Comparison of ENCODE assay signal across 17 cellular contexts in genomic region chr4:15776871-15777648, GRCh38. TPM values are rescaled to one million over a fixed set of nuclear protein-coding genes. Genes with fewer than 3 reads are reported as not detected.
A peak's percentile ranks its signal among the peaks of the same experiment; 100 is the strongest.
DNase-seq lines count a peak whose midpoint lies in the region; ATAC-seq and TF ChIP-seq lines count a peak whose summit lies in the region.
"Had no signal": no experiment of that assay in that cellular context is flagged by ENCODE, and none has a peak within 500 bp of the region (broad histone marks: within the 10 kb centered on the region; RNA-seq: fewer than 3 reads in every experiment).

No MANE protein-coding gene starts in this region.

- no peaks in the 10 kb centered on the region for H3K9me3 ChIP-seq in Karpas-422 (ENCODE audit: low read length)
- H3K9me3 ChIP-seq: upper lobe of left lung had no signal

- TF ChIP-seq CTCF in brain (conservative IDR thresholded peaks at IDR 0.05) = no peak
- TF ChIP-seq CTCF in type B pancreatic cell (conservative IDR thresholded peaks at IDR 0.05) = no peak

- peaks cover 53% of the 10 kb centered on the region for H3K36me3 Mint-ChIP-seq in activated naive CD8-positive, alpha-beta T cell treated with anti-CD3 and anti-CD28 coated beads, Interleukin-2, amount 10 ng/mL, durations not matched to agents 7 days and 5 days
- H3K36me3 Mint-ChIP-seq in activated naive CD8-positive, alpha-beta T cell treated with anti-CD3 and anti-CD28 coated beads, Interleukin-2, amount 50 U/mL, for 24 hours (ENCODE audit: low read depth) = peaks cover 19% of the 10 kb centered on the region
- H3K36me3 Mint-ChIP-seq in brain = no peaks in the 10 kb centered on the region
- no peaks in the 10 kb centered on the region for H3K36me3 Mint-ChIP-seq in type B pancreatic cell

- H3K4me2 ChIP-seq in Karpas-422 (ENCODE audit: low read depth, low read length, poor library complexity, severe bottlenecking) = peak overlapping the region; percentile 80

- H3K4me3 ChIP-seq in Karpas-422 (ENCODE audit: low read length) = peak overlapping the region; percentile 63; the same call in 1 of the 2 replicates

- POLR2A ChIA-PET in activated naive CD8-positive, alpha-beta T cell treated with anti-CD3 and anti-CD28 coated beads, Interleukin-2, amount 10 ng/mL, durations not matched to agents 7 days and 5 days (lab: Charles Lee) = interaction anchor here (0.7 to 4.4 kb wide), 3 partner anchors 11 to 20 kb away, joined by 3 to 52 read pairs (median 11); no protein-coding TSS in a partner anchor

- H3K9me2 ChIP-seq in Karpas-422 (replicated peaks; ENCODE audit: insufficient read depth, low read length) = no peaks in the 10 kb centered on the region

- ATAC-seq in activated naive CD8-positive, alpha-beta T cell treated with anti-CD3 and anti-CD28 coated beads, Interleukin-2, amount 10 ng/mL, durations not matched to agents 7 days and 5 days (ENCODE audit: low read depth) = no peak
- ATAC-seq in activated naive CD8-positive, alpha-beta T cell treated with anti-CD3 and anti-CD28 coated beads, Interleukin-2, amount 50 U/mL, for 24 hours = no peak

- H3K4me3 Mint-ChIP-seq in activated naive CD8-positive, alpha-beta T cell treated with anti-CD3 and anti-CD28 coated beads, Interleukin-2, amount 10 ng/mL, durations not matched to agents 7 days and 5 days = peak overlapping the region; percentile 92
- no peak overlapping the region for H3K4me3 Mint-ChIP-seq in activated naive CD8-positive, alpha-beta T cell treated with anti-CD3 and anti-CD28 coated beads, Interleukin-2, amount 50 U/mL, for 24 hours
- H3K4me3 Mint-ChIP-seq in brain (peak overlapping the region in 3 of 5 experiments; percentile 79 to 87 (median 81)), type B pancreatic cell (peak overlapping the region; percentile 80)

- peaks cover 38% of the 10 kb centered on the region for H3K4me1 ChIP-seq in Karpas-422 (ENCODE audit: low read length)

- no peak for DNase-seq in activated naive CD8-positive, alpha-beta T cell treated with anti-CD3 and anti-CD28 coated beads, Interleukin-2, amount 10 ng/mL, durations not matched to agents 7 days and 5 days
- no peak for DNase-seq in activated naive CD8-positive, alpha-beta T cell treated with anti-CD3 and anti-CD28 coated beads, Interleukin-2, amount 50 U/mL, for 24 hours
- DNase-seq in Karpas-422 (peak; percentile 73), type B pancreatic cell (ENCODE audit: extremely low spot score, unreplicated experiment) (no peak), ecto neural progenitor cell (ENCODE audit: low spot score) (no peak), OCI-M1 (lab: John Stamatoyannopoulos, UW) (no peak), nucleus accumbens (lab: John Stamatoyannopoulos, UW) (no peak)
- DNase-seq: activated T-cell treated with anti-CD3 and anti-CD28 coated beads, Interleukin-2, amount 50 U/mL, for 4 hours; aorta; DMS 273 treated with DMSO at 0.1 percent for 48 hours; mammary epithelial cell; NCI-H1694 treated with DMSO at 0.1 percent for 48 hours; NCI-H526 treated with DMSO at 0.1 percent for 48 hours; RPMI8226; stimulated activated CD4-positive, alpha-beta T cell treated with anti-CD3 and anti-CD28 coated beads, Interleukin-4, amount 100 ng/mL, for 4 hours; upper lobe of left lung had no signal

- peak overlapping the region; percentile 53 for H3K27ac ChIP-seq in Karpas-422 (ENCODE audit: low read length)

- H3K9ac ChIP-seq in Karpas-422 (ENCODE audit: low read length) = no peak overlapping the region

- no peak overlapping the region for H2AFZ ChIP-seq in Karpas-422 (ENCODE audit: low read length)

- no peaks in the 10 kb centered on the region for H3K36me3 ChIP-seq in Karpas-422 (ENCODE audit: insufficient read depth, low read length)
- H3K36me3 ChIP-seq: upper lobe of left lung had no signal

- H4K20me1 ChIP-seq in Karpas-422 (ENCODE audit: insufficient read depth, low read depth, low read length) = no peaks in the 10 kb centered on the region

- peak overlapping the region; percentile 92 for H3K27ac Mint-ChIP-seq in activated naive CD8-positive, alpha-beta T cell treated with anti-CD3 and anti-CD28 coated beads, Interleukin-2, amount 10 ng/mL, durations not matched to agents 7 days and 5 days
- no peak overlapping the region for H3K27ac Mint-ChIP-seq in activated naive CD8-positive, alpha-beta T cell treated with anti-CD3 and anti-CD28 coated beads, Interleukin-2, amount 50 U/mL, for 24 hours
- H3K27ac Mint-ChIP-seq in brain (no peak overlapping the region), type B pancreatic cell (no peak overlapping the region)

- no peaks in the 10 kb centered on the region for H3K79me2 ChIP-seq in Karpas-422 (ENCODE audit: low read length)

- H3K9me3 Mint-ChIP-seq in activated naive CD8-positive, alpha-beta T cell treated with anti-CD3 and anti-CD28 coated beads, Interleukin-2, amount 10 ng/mL, durations not matched to agents 7 days and 5 days = peaks cover 3% of the 10 kb centered on the region
- no peaks in the 10 kb centered on the region for H3K9me3 Mint-ChIP-seq in activated naive CD8-positive, alpha-beta T cell treated with anti-CD3 and anti-CD28 coated beads, Interleukin-2, amount 50 U/mL, for 24 hours
- peaks cover 0 to 3% (median 0%) of the 10 kb centered on the region in 5 experiments for H3K9me3 Mint-ChIP-seq in brain
- no peaks in the 10 kb centered on the region for H3K9me3 Mint-ChIP-seq in type B pancreatic cell
- H3K9me3 Mint-ChIP-seq: activated T-cell treated with anti-CD3 and anti-CD28 coated beads, Interleukin-2, amount 50 U/mL, for 4 hours had no signal

- peaks cover 70% of the 10 kb centered on the region for H3K4me1 Mint-ChIP-seq in activated naive CD8-positive, alpha-beta T cell treated with anti-CD3 and anti-CD28 coated beads, Interleukin-2, amount 10 ng/mL, durations not matched to agents 7 days and 5 days
- H3K4me1 Mint-ChIP-seq in activated naive CD8-positive, alpha-beta T cell treated with anti-CD3 and anti-CD28 coated beads, Interleukin-2, amount 50 U/mL, for 24 hours = peaks cover 73% of the 10 kb centered on the region
- H3K4me1 Mint-ChIP-seq in brain (peaks cover 19% of the 10 kb centered on the region), type B pancreatic cell (ENCODE audit: unreplicated experiment) (peaks cover 10% of the 10 kb centered on the region)

- H3K27me3 ChIP-seq in Karpas-422 (ENCODE audit: low read length) = no peaks in the 10 kb centered on the region
- H3K27me3 ChIP-seq: upper lobe of left lung had no signal

- no peaks in the 10 kb centered on the region for H3K27me3 Mint-ChIP-seq in activated naive CD8-positive, alpha-beta T cell treated with anti-CD3 and anti-CD28 coated beads, Interleukin-2, amount 10 ng/mL, durations not matched to agents 7 days and 5 days
- peaks cover 35% of the 10 kb centered on the region for H3K27me3 Mint-ChIP-seq in activated naive CD8-positive, alpha-beta T cell treated with anti-CD3 and anti-CD28 coated beads, Interleukin-2, amount 50 U/mL, for 24 hours
- H3K27me3 Mint-ChIP-seq in brain (peaks cover 74% of the 10 kb centered on the region), type B pancreatic cell (peaks cover 88% of the 10 kb centered on the region)

RNA-seq across cellular contexts. Expression of gene CD38, which starts 1.1 kb away (rescaled TPM):
- total RNA-seq in activated naive CD8-positive, alpha-beta T cell treated with anti-CD3 and anti-CD28 coated beads, Interleukin-2, amount 10 ng/mL, durations not matched to agents 7 days and 5 days = 100 to 1,000 TPM in 1 of 2 experiments, 10 to 100 TPM in 1; 99.9 to 110 TPM
- 3.6 and 12.1 TPM in 2 replicates for total RNA-seq in Karpas-422 (2014; rRNA removed; shearing (Covaris generic); ENCODE audit: low replicate concordance)
- polyA plus RNA-seq in brain (ENCODE audit: insufficient read depth, low read depth, low replicate concordance) = 1.1 TPM
- 0.34 and 0.36 TPM in 2 replicates for total RNA-seq in type B pancreatic cell (ENCODE audit: low replicate concordance)
- total RNA-seq: mammary epithelial cell had no signal
